1 cellular context compared by ENCODE assay signal in genomic region chr2:190514676-190515075, GRCh38.
TF ChIP-seq lines count a peak whose summit lies in the region.

No MANE protein-coding gene starts in this region.

TF ChIP-seq in IMR-90, 13 proteins besides CTCF, POLR2A, EP300 and RAD21:
- TF ChIP-seq CEBPB (IDR thresholded peaks at IDR 0.05; ENCODE audit: low read depth, low read length) (peak; percentile 88), RFX5 (IDR thresholded peaks at IDR 0.05; ENCODE audit: low read depth, low read length) (no peak)
